8 cellular contexts compared by ENCODE assay signal in the genomic region with DNA sequence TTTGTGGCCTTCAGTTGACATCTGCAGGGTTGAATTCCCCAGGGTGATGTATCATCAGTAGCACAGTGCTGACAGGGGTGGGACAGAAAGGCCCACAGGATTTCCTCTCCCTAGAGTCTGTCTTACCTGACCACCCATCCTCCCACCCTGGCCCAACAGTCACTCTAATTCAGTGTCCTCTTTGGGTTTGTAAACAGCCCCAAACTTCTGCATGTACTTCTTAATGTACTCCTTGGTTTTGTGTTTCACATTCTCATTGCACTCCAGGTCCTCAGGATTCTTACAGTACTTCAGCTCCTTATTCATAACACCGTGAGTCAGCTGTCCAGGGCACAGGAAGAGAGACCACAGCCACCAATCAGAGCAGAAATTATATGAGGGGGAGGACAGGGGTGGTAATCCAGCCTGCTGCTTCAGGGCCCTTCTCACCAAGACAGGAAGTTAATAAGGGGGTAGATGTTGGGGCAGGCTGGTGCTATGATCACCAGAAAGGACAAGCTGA. TPM values are rescaled to one million over a fixed set of nuclear protein-coding genes. Genes with fewer than 3 reads are reported as not detected.
A peak's percentile ranks its signal among the peaks of the same experiment; 100 is the strongest.
DNase-seq lines count a peak whose midpoint lies in the region; ATAC-seq and TF ChIP-seq lines count a peak whose summit lies in the region.
"Had no signal": no experiment of that assay in that cellular context is flagged by ENCODE, and none has a peak within 500 bp of the region (broad histone marks: within the 10 kb centered on the region; RNA-seq: fewer than 3 reads in every experiment).

No MANE protein-coding gene starts in this region.

- DNase-seq in KG1 (lab: John Stamatoyannopoulos, UW) (peak; percentile 53), adipocyte (ENCODE audit: low read depth) (peak; percentile 53), natural killer cell (peak; percentile 45), RWPE1 (ENCODE audit: low spot score) (no peak), cerebellar cortex (ENCODE audit: low spot score) (no peak), NCI-H128 (lab: John Stamatoyannopoulos, UW; ENCODE audit: unreplicated experiment) (no peak)
- DNase-seq: pancreas had no signal

- H3K36me3 Mint-ChIP-seq in natural killer cell, result no peaks in the 10 kb centered on the region

- H3K4me3 Mint-ChIP-seq in natural killer cell, result peak overlapping the region; percentile 55

- H3K27ac Mint-ChIP-seq in natural killer cell, result peak overlapping the region; percentile 87 to 90

- POLR2A ChIA-PET in RWPE1 (lab: Yijun Ruan, JAX; ENCODE audit: low non-redundant PET), result no interaction called here

- no peak for TF ChIP-seq CTCF in natural killer cell (IDR thresholded peaks at IDR 0.05)
- no peak for TF ChIP-seq CTCF in RWPE1 (conservative IDR thresholded peaks at IDR 0.05; ENCODE audit: low read depth)

- no peak overlapping the region for H3K27ac ChIP-seq in RWPE1

- ATAC-seq in GM18511 (IDR thresholded peaks at IDR 0.05; ENCODE audit: unreplicated experiment) (peak; percentile 61), natural killer cell (peak; percentile 78 to 90 (median 85))

- H3K27me3 Mint-ChIP-seq in natural killer cell (ENCODE audit: low read depth in 2 of 2), result no peaks in the 10 kb centered on the region

- peaks cover 48% of the 10 kb centered on the region for H3K36me3 ChIP-seq in adipocyte (ENCODE audit: control insufficient read depth, insufficient read depth, low read length, severe bottlenecking)

- H3K27me3 ChIP-seq in adipocyte (replicated peaks; ENCODE audit: control insufficient read depth, insufficient read depth, low read length), result no peaks in the 10 kb centered on the region
- H3K27me3 ChIP-seq: pancreas had no signal

- H3K4me1 Mint-ChIP-seq in natural killer cell, result peaks cover 44 to 45% of the 10 kb centered on the region in 2 donors

- H3K9ac ChIP-seq in adipocyte (ENCODE audit: low read length), result no peak overlapping the region

- no peaks in the 10 kb centered on the region for H3K9me3 Mint-ChIP-seq in natural killer cell

- peaks cover 10% of the 10 kb centered on the region for H3K4me1 ChIP-seq in adipocyte (ENCODE audit: control insufficient read depth, insufficient read depth, low read length)

- no peak overlapping the region for H3K4me3 ChIP-seq in adipocyte (ENCODE audit: low read length)
- H3K4me3 ChIP-seq: pancreas had no signal

- CTCF ChIA-PET in RWPE1 (lab: Yijun Ruan, JAX), result interaction anchor here (0.7 kb wide), 1 partner anchor 113 kb away, joined by 3 read pairs; no protein-coding TSS in a partner anchor

- intact Hi-C loops in natural killer cell (cut with micrococcal nuclease), result loop anchor here (1.0 to 2.0 kb wide), 2 partner anchors 21 to 60 kb away; no protein-coding TSS in a partner anchor

- no peaks in the 10 kb centered on the region for H3K9me3 ChIP-seq in adipocyte (ENCODE audit: control insufficient read depth, low read length)
- H3K9me3 ChIP-seq: pancreas had no signal

RNA-seq across cellular contexts. Expression of gene NBEAL2, which starts 37.5 kb away (rescaled TPM):
- 100 to 1,000 TPM; 453 to 536 (median 532) TPM for total RNA-seq in natural killer cell

RNA-seq across cellular contexts. Expression of gene CCDC12, which starts 40.4 kb away (rescaled TPM):
- 100 to 1,000 TPM; 104 to 114 (median 111) TPM for total RNA-seq in natural killer cell

Comparison
In these comparisons a context has a peak if more than half of its experiments do, and no peak if none do; other contexts are left out.
1. DNase-seq: peak in KG1 (single experiment), adipocyte (single experiment) and natural killer cell (single experiment); none in RWPE1 (single experiment), cerebellar cortex (single experiment) and NCI-H128 (single experiment).